ENCODE assay signal across 10 cellular contexts in genomic region chr18:69703461-69703860, GRCh38.
"Had no signal": no experiment of that assay in that cellular context is flagged by ENCODE, and none has a peak within 500 bp of the region (broad histone marks: within the 10 kb centered on the region; RNA-seq: fewer than 3 reads in every experiment).

No MANE protein-coding gene starts in this region.

- H3K36me3 Mint-ChIP-seq: IgD-negative memory B cell had no signal

- FAIRE-seq: HepG2 had no signal

- H3K27ac Mint-ChIP-seq: HFFc6, IgD-negative memory B cell had no signal

- H3K9me3 ChIP-seq: HAP-1 had no signal

- H3K36me3 ChIP-seq: HAP-1 had no signal

- DNase-seq: GM23248, GOT3, H7, HFFc6, KBM-7 had no signal

- H3K27ac ChIP-seq: GM23248, HL-60 had no signal

- ATAC-seq: HCT116, HepG2 had no signal

- H3K4me1 Mint-ChIP-seq: IgD-negative memory B cell had no signal

- H3K27me3 Mint-ChIP-seq: IgD-negative memory B cell had no signal

- H3K4me3 ChIP-seq: GM23248, HAP-1 had no signal

- H3K4me3 Mint-ChIP-seq: HFFc6, IgD-negative memory B cell had no signal
